In the genomic region with DNA sequence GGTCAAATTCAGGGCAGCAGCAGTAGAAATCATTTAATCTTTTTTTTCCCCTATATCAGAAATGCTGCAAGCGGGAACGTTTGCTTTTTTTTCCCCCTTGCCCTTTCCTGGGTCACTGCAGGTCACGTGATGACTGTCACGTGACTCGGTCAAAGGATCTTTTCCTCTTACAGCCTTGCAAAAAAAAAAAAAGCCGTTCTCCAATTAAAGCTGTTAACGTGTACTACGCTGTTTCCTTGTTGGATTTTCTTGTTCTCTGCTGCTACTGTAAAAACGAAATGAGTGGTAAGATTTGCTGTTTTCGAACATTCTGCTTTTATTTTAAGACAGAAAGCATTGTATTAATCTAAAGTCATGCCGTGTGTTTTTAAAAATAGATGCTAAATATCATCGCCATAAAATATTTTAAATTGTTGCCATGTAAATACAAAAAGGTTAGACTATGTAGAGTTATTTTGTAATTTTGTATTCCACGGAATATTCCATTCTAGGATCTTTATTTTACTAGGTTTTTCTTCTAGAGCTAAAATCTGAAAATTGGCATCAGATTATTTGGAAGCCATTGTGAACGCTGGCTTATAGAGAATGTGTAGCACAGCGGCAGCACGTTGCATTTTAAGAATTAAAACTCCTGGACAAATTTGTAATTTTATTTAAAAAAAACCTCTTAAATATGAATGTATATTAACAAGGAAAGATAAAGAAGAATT, we compare ENCODE assay signal across 8 cellular contexts.
DNase-seq lines count a peak whose midpoint lies in the region; ATAC-seq and TF ChIP-seq lines count a peak whose summit lies in the region.

No MANE protein-coding gene starts in this region.

- peaks cover 4% of the 10 kb centered on the region; the same call in 1 of the 2 replicates for H3K36me3 ChIP-seq in OCI-LY1 (ENCODE audit: insufficient read depth, low read length)
- H3K36me3 ChIP-seq in mucosa of rectum (ENCODE audit: control insufficient read depth in 2 of 2, insufficient read depth in 2 of 2, low read length in 2 of 2): peaks cover 0 to 5% of the 10 kb centered on the region in 2 donors

- H3K9me2 ChIP-seq in OCI-LY1 (ENCODE audit: low read depth, low read length): no peaks in the 10 kb centered on the region

- H3K4me1 ChIP-seq in OCI-LY1 (ENCODE audit: insufficient read depth, low read length, severe bottlenecking) (peaks cover 33% of the 10 kb centered on the region), mucosa of rectum (ENCODE audit: control insufficient read depth in 2 of 2, insufficient read depth in 2 of 2, low read length in 2 of 2) (peaks cover 12 to 14% of the 10 kb centered on the region in 2 donors)

- peak overlapping the region; percentile 97 for H2AFZ ChIP-seq in OCI-LY1 (ENCODE audit: low read length)

- H3K4me3 ChIP-seq in OCI-LY1 (ENCODE audit: low read depth, low read length, poor library complexity, severe bottlenecking) (peak overlapping the region; percentile 81), epithelial cell of proximal tubule (ENCODE audit: low read depth, low read length) (peak overlapping the region; percentile 51), mucosa of rectum (ENCODE audit: low read length in 2 of 2) (peak overlapping the region; percentile 74 to 89)

- no peaks in the 10 kb centered on the region for H3K27me3 ChIP-seq in OCI-LY1 (ENCODE audit: insufficient read depth, low read length)
- no peaks in the 10 kb centered on the region for H3K27me3 ChIP-seq in mucosa of rectum (ENCODE audit: control insufficient read depth in 2 of 2, insufficient read depth in 2 of 2, low read length in 2 of 2)

- H3K9ac ChIP-seq in OCI-LY1 (ENCODE audit: low read length): peak overlapping the region; percentile 78
- peak overlapping the region; percentile 48 to 65 for H3K9ac ChIP-seq in mucosa of rectum (ENCODE audit: low read depth in 1 of 2, low read length in 2 of 2)

- H3K27ac ChIP-seq in OCI-LY1 (ENCODE audit: low read depth, low read length, poor library complexity, severe bottlenecking): peak overlapping the region; percentile 14
- peak overlapping the region; percentile 64 to 71 for H3K27ac ChIP-seq in mucosa of rectum (ENCODE audit: low read depth in 2 of 2, low read length in 2 of 2)

- H3K4me2 ChIP-seq in OCI-LY1 (ENCODE audit: low read length): peak overlapping the region; percentile 81

- no peaks in the 10 kb centered on the region for H3F3A ChIP-seq in OCI-LY1 (ENCODE audit: insufficient read depth, low read length)

- TF ChIP-seq POLR2A in GM18505 (IDR thresholded peaks at IDR 0.05; ENCODE audit: borderline replicate concordance, extremely low read depth, insufficient read depth, insufficient read length): peak; percentile 26

- TF ChIP-seq CTCF in OCI-LY1 (IDR thresholded peaks at IDR 0.05; ENCODE audit: low read length) (no peak), epithelial cell of proximal tubule (conservative IDR thresholded peaks at IDR 0.05; ENCODE audit: low read depth, low read length) (no peak)

- peak; percentile 57 for ATAC-seq in GM18505 (IDR thresholded peaks at IDR 0.05; ENCODE audit: unreplicated experiment)
- no peak for ATAC-seq in HG02973 (IDR thresholded peaks at IDR 0.05; ENCODE audit: unreplicated experiment)

- peak; percentile 90 for DNase-seq in HT-29 (ENCODE audit: low spot score)
- peak; percentile 63 for DNase-seq in activated T-cell treated with anti-CD3 and anti-CD28 coated beads for 24 hours (ENCODE audit: low read depth)
- DNase-seq in epithelial cell of proximal tubule (ENCODE audit: low read depth): no peak
- DNase-seq in stimulated activated CD8-positive, alpha-beta memory T cell treated with anti-CD3 and anti-CD28 coated beads, Interleukin-4, amount 100 ng/mL, for 1 hour (ENCODE audit: low read depth in 2 of 2, low spot score in 1 of 2): peak; percentile 17 to 43

- peaks cover 19% of the 10 kb centered on the region for H3K79me2 ChIP-seq in OCI-LY1 (ENCODE audit: insufficient read depth, low read length)

- no peaks in the 10 kb centered on the region for H3K9me3 ChIP-seq in OCI-LY1 (ENCODE audit: low read length)
- H3K9me3 ChIP-seq in mucosa of rectum (ENCODE audit: control insufficient read depth in 2 of 2, low read length in 2 of 2): no peaks in the 10 kb centered on the region

- no peaks in the 10 kb centered on the region for H4K20me1 ChIP-seq in OCI-LY1 (ENCODE audit: insufficient read depth, low read length)
